In the genomic region with DNA sequence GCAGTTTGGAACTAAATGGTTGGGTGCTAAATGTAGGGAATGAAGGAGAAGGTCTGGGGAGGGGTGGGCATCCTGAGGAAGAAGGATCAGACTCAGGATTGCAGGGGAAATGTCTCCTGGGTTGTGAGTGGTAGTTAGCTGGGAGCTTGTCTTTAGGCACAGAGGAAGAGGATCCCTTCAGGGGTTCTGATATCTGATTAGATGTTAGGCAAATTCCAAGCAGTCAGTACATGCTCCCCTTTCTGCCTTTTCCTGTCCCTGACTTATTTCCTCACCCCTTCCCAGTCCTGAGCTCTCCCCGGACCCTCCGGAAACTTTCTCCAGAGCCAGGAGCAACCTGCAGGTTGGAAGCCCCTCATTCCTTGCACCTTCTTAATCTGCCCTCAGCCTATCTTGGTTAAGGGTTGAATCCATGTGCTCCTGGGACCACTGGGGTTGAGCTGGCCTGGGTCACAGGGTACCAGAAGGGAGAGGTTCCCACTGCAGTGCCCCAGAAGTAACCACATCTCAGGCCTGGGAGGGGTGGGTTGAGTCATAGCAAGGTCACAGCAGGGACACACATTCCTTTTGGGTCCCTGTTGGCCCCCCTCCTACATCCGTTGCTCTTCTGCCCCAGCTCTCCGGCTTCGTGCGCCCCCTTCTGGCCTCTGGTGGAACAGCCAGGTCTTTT, we compare ENCODE assay signal across 8 cellular contexts.
A peak's percentile ranks its signal among the peaks of the same experiment; 100 is the strongest.
DNase-seq lines count a peak whose midpoint lies in the region; ATAC-seq and TF ChIP-seq lines count a peak whose summit lies in the region.

No MANE protein-coding gene starts in this region.

- DNase-seq in DMS79 (lab: John Stamatoyannopoulos, UW) = peak; percentile 8
- DNase-seq in RPMI8226 = peak; percentile 83
- peak; percentile 77 to 89 for DNase-seq in activated T-helper 1 cell treated with anti-CD3 and anti-CD28 coated beads, Interleukin-2, amount 50 U/mL, for 16 hours (ENCODE audit: low read depth in 1 of 2, low spot score in 1 of 2)
- peak; percentile 94 for DNase-seq in fibroblast of pulmonary artery (ENCODE audit: low read depth)
- DNase-seq in stimulated activated naive B cell treated with anti-CD40 and anti-IgM and Interleukin-4, amounts not matched to agents 10 μg/mL and 1 μg/mL and 100 μg/mL, for 72 hours = peak; percentile 70

- peak overlapping the region; percentile 87 to 97 (median 94) for H3K27ac Mint-ChIP-seq in nephron
- H3K27ac Mint-ChIP-seq in stimulated activated naive B cell treated with anti-CD40 and anti-IgM and Interleukin-4, amounts not matched to agents 10 μg/mL and 1 μg/mL and 100 μg/mL, for 72 hours = peak overlapping the region; percentile 25

- ATAC-seq in stimulated activated naive B cell treated with anti-CD40 and anti-IgM and Interleukin-4, amounts not matched to agents 10 μg/mL and 1 μg/mL and 100 μg/mL, for 72 hours (replicated peaks) = peak; percentile 38 to 45
- no peak for ATAC-seq in HG03097 (IDR thresholded peaks at IDR 0.05; ENCODE audit: low FRiP score, unreplicated experiment)

- peaks cover 30% of the 10 kb centered on the region for H3K27me3 Mint-ChIP-seq in nephron (ENCODE audit: low read depth)
- peaks cover 27 to 30% of the 10 kb centered on the region in 2 donors for H3K27me3 Mint-ChIP-seq in stimulated activated naive B cell treated with anti-CD40 and anti-IgM and Interleukin-4, amounts not matched to agents 10 μg/mL and 1 μg/mL and 100 μg/mL, for 72 hours

- peak overlapping the region; percentile 59 for H3K4me3 ChIP-seq in fibroblast of pulmonary artery (replicated peaks; ENCODE audit: low read depth, low read length)

- peaks cover 43% of the 10 kb centered on the region for H3K4me1 Mint-ChIP-seq in nephron
- peaks cover 33 to 51% of the 10 kb centered on the region in 2 donors for H3K4me1 Mint-ChIP-seq in stimulated activated naive B cell treated with anti-CD40 and anti-IgM and Interleukin-4, amounts not matched to agents 10 μg/mL and 1 μg/mL and 100 μg/mL, for 72 hours

- peak overlapping the region; percentile 81 to 92 (median 87) for H3K4me3 Mint-ChIP-seq in nephron
- H3K4me3 Mint-ChIP-seq in stimulated activated naive B cell treated with anti-CD40 and anti-IgM and Interleukin-4, amounts not matched to agents 10 μg/mL and 1 μg/mL and 100 μg/mL, for 72 hours = peak overlapping the region in 1 of 2 donors; percentile 0

- H3K9me3 Mint-ChIP-seq in nephron = no peaks in the 10 kb centered on the region
- no peaks in the 10 kb centered on the region for H3K9me3 Mint-ChIP-seq in stimulated activated naive B cell treated with anti-CD40 and anti-IgM and Interleukin-4, amounts not matched to agents 10 μg/mL and 1 μg/mL and 100 μg/mL, for 72 hours

- no peaks in the 10 kb centered on the region for H3K36me3 Mint-ChIP-seq in nephron (ENCODE audit: low read depth)
- H3K36me3 Mint-ChIP-seq in stimulated activated naive B cell treated with anti-CD40 and anti-IgM and Interleukin-4, amounts not matched to agents 10 μg/mL and 1 μg/mL and 100 μg/mL, for 72 hours = no peaks in the 10 kb centered on the region

- TF ChIP-seq CTCF in LNCAP (IDR thresholded peaks at IDR 0.05) (peak; percentile 97), fibroblast of pulmonary artery (IDR thresholded peaks at IDR 0.05; ENCODE audit: low read length, missing control alignments) (peak; percentile 95), nephron (IDR thresholded peaks at IDR 0.05; ENCODE audit: unreplicated experiment in 3 of 3) (peak; percentile 95 to 98 (median 96))

Comparison
In these comparisons a context has a peak if more than half of its experiments do, and no peak if none do; other contexts are left out.
1. DNase-seq: peak in every context shown above with its lines; median percentile 94 in fibroblast of pulmonary artery; 83 in RPMI8226; 83 in activated T-helper 1 cell treated with anti-CD3 and anti-CD28 coated beads, Interleukin-2, amount 50 U/mL, for 16 hours; 70 in stimulated activated naive B cell treated with anti-CD40 and anti-IgM and Interleukin-4, amounts not matched to agents 10 μg/mL and 1 μg/mL and 100 μg/mL, for 72 hours; 8 in DMS79.